16 cellular contexts compared by ENCODE assay signal in genomic region chr5:179184521-179185050, GRCh38.
DNase-seq lines count a peak whose midpoint lies in the region; ATAC-seq, FAIRE-seq and TF ChIP-seq lines count a peak whose summit lies in the region.
"Had no signal": no experiment of that assay in that cellular context is flagged by ENCODE, and none has a peak within 500 bp of the region (broad histone marks: within the 10 kb centered on the region; RNA-seq: fewer than 3 reads in every experiment).

No MANE protein-coding gene starts in this region.

- H3K27ac ChIP-seq in right cardiac atrium (ENCODE audit: low read length) = no peak overlapping the region
- H3K27ac ChIP-seq in lower lobe of right lung = no peak overlapping the region
- H3K27ac ChIP-seq in spleen = no peak overlapping the region
- H3K27ac ChIP-seq in tibial nerve = no peak overlapping the region
- H3K27ac ChIP-seq: BLaER1, GM23248 had no signal

- no peak overlapping the region for H3K4me3 ChIP-seq in right cardiac atrium (ENCODE audit: low read length)
- H3K4me3 ChIP-seq in lower lobe of right lung = no peak overlapping the region
- no peak overlapping the region for H3K4me3 ChIP-seq in spleen
- H3K4me3 ChIP-seq in tibial nerve = no peak overlapping the region
- H3K4me3 ChIP-seq: BLaER1, GM23248, HAP-1 had no signal

- H3K4me3 Mint-ChIP-seq in chondrocyte (ENCODE audit: unreplicated experiment) = no peak overlapping the region
- H3K4me3 Mint-ChIP-seq: CD8-positive, alpha-beta memory T cell had no signal

- H3K9me3 Mint-ChIP-seq in chondrocyte (ENCODE audit: low read depth) = peaks cover 3% of the 10 kb centered on the region

- no peak for FAIRE-seq in GM12891 (lab: Jason Lieb, UNC)

- no peak overlapping the region for H3K27ac Mint-ChIP-seq in chondrocyte (ENCODE audit: unreplicated experiment)
- H3K27ac Mint-ChIP-seq: CD8-positive, alpha-beta memory T cell had no signal

- no peaks in the 10 kb centered on the region for H3K4me1 ChIP-seq in right cardiac atrium (ENCODE audit: control insufficient read depth, insufficient read depth, low read length)
- no peaks in the 10 kb centered on the region for H3K4me1 ChIP-seq in lower lobe of right lung
- peaks cover 0 to 27% (median 12%) of the 10 kb centered on the region in 6 donors for H3K4me1 ChIP-seq in spleen
- H3K4me1 ChIP-seq in tibial nerve = peaks cover 0 to 14% (median 0%) of the 10 kb centered on the region in 4 donors

- no peak for TF ChIP-seq EP300 in tibial nerve (IDR thresholded peaks at IDR 0.05)

- H3K9me3 ChIP-seq in right cardiac atrium (ENCODE audit: control insufficient read depth, low read length) = no peaks in the 10 kb centered on the region
- H3K9me3 ChIP-seq in lower lobe of right lung = no peaks in the 10 kb centered on the region
- H3K9me3 ChIP-seq in spleen = no peaks in the 10 kb centered on the region
- peaks cover 0 to 4% (median 0%) of the 10 kb centered on the region in 4 donors for H3K9me3 ChIP-seq in tibial nerve
- H3K9me3 ChIP-seq: HAP-1 had no signal

- intact Hi-C loops in Right ventricle myocardium superior (cut with DNase I) (no loop called here), right cardiac atrium (cut with DNase I) (no loop called here), lower lobe of right lung (cut with DNase I) (no loop called here), spleen (cut with DNase I; ENCODE audit: low total_unique reads) (no loop called here)

- DNase-seq in Right ventricle myocardium superior = peak; percentile 35
- no peak for DNase-seq in right cardiac atrium
- DNase-seq in chondrocyte (ENCODE audit: low spot score) = peak; percentile 77
- peak; percentile 29 for DNase-seq in lower lobe of right lung
- DNase-seq in spleen = peak; percentile 64
- no peak for DNase-seq in tibial nerve (ENCODE audit: low spot score in 2 of 2)
- no peak for DNase-seq in GM12891 (ENCODE audit: insufficient read length, low spot score)
- DNase-seq: 8988T, AML-193, DMS53, GF-D8, GM23248 had no signal

- H3K27me3 Mint-ChIP-seq in chondrocyte (ENCODE audit: low read depth) = no peaks in the 10 kb centered on the region

- no peak for TF ChIP-seq POLR2A in spleen (IDR thresholded peaks at IDR 0.05)
- no peak for TF ChIP-seq POLR2A in tibial nerve (IDR thresholded peaks at IDR 0.05)
- TF ChIP-seq POLR2A in GM12891 (IDR thresholded peaks at IDR 0.05; ENCODE audit: low read depth, low read length) = no peak

- peaks cover 6% of the 10 kb centered on the region for H3K36me3 Mint-ChIP-seq in chondrocyte (ENCODE audit: low read depth)
- H3K36me3 Mint-ChIP-seq: CD8-positive, alpha-beta memory T cell had no signal

- WGBS in right cardiac atrium = 84% methylated on average over 11 of the region's 11 CpGs
- 76 to 88% (median 87%) methylated on average over 10 to 11 of the region's 11 CpGs for WGBS in spleen, 5 donors
- WGBS in tibial nerve, 2 donors = 79 to 87% methylated on average over 10 to 11 of the region's 11 CpGs

- TF ChIP-seq CTCF in chondrocyte (IDR thresholded peaks at IDR 0.05) (no peak), lower lobe of right lung (IDR thresholded peaks at IDR 0.05) (no peak), spleen (IDR thresholded peaks at IDR 0.05 in 8 of 11, conservative IDR thresholded peaks at IDR 0.05 in 3 of 11) (no peak), tibial nerve (IDR thresholded peaks at IDR 0.05) (no peak)

- H3K4me1 Mint-ChIP-seq in chondrocyte (ENCODE audit: low read depth) = no peaks in the 10 kb centered on the region

- H3K27me3 ChIP-seq in right cardiac atrium (ENCODE audit: control insufficient read depth, insufficient read depth) = no peaks in the 10 kb centered on the region
- H3K27me3 ChIP-seq in lower lobe of right lung (ENCODE audit: low read depth) = peaks cover 9% of the 10 kb centered on the region
- peaks cover 0 to 29% (median 0%) of the 10 kb centered on the region in 7 donors for H3K27me3 ChIP-seq in spleen (replicated peaks in 1 of 7)
- H3K27me3 ChIP-seq in tibial nerve = no peaks in the 10 kb centered on the region
- H3K27me3 ChIP-seq: BLaER1 had no signal

- H3K36me3 ChIP-seq in lower lobe of right lung = no peaks in the 10 kb centered on the region
- peaks cover 0 to 19% (median 0%) of the 10 kb centered on the region in 6 donors for H3K36me3 ChIP-seq in spleen
- peaks cover 0 to 7% (median 0%) of the 10 kb centered on the region in 3 donors for H3K36me3 ChIP-seq in tibial nerve
- H3K36me3 ChIP-seq: BLaER1, HAP-1 had no signal

- ATAC-seq in Right ventricle myocardium superior (ENCODE audit: poor library complexity) (no peak), right cardiac atrium (no peak), lower lobe of right lung (no peak), GM19351 (IDR thresholded peaks at IDR 0.05; ENCODE audit: unreplicated experiment) (no peak)

TF ChIP-seq in GM12891, 5 proteins besides CTCF, POLR2A, EP300 and RAD21:
- TF ChIP-seq POLR2AphosphoS5 (IDR thresholded peaks at IDR 0.05; ENCODE audit: low read depth, low read length) = no peak
- no peak for TF ChIP-seq TAF1 (IDR thresholded peaks at IDR 0.05; ENCODE audit: low read depth, low read length)
- no peak for TF ChIP-seq SPI1 (IDR thresholded peaks at IDR 0.05; ENCODE audit: low read depth, low read length)
- no peak for TF ChIP-seq PAX5 (IDR thresholded peaks at IDR 0.05; ENCODE audit: insufficient read depth, low read length, severe bottlenecking)
- TF ChIP-seq POU2F2 (IDR thresholded peaks at IDR 0.05; ENCODE audit: low read depth, low read length) = no peak

Comparison
In these comparisons a context has a peak if more than half of its experiments do, and no peak if none do; other contexts are left out.
1. DNase-seq: peak in Right ventricle myocardium superior (single experiment), chondrocyte (single experiment), lower lobe of right lung (single experiment) and spleen (single experiment); none in right cardiac atrium (0 of 3), tibial nerve (0 of 2) and GM12891 (single experiment).